1 cellular context compared by ENCODE assay signal in the genomic region with DNA sequence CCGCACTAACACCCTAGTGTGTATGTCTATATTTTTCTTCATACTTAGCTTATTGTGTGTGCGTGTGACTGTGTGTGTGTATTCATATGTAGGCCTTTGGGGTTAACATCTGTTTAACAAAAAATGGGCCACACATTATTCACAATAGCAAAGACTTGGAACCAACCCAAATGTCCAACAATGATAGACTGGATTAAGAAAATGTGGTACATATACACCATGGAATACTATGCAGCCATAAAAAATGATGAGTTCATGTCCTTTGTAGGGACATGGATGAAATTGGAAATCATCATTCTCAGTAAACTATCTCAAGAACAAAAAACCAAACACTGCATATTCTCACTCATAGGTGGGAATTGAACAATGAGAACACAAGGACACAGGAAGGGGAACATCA. TPM values are rescaled to one million over a fixed set of nuclear protein-coding genes. Genes with fewer than 3 reads are reported as not detected.
"Had no signal": no experiment of that assay in that cellular context is flagged by ENCODE, and none has a peak within 500 bp of the region (broad histone marks: within the 10 kb centered on the region; RNA-seq: fewer than 3 reads in every experiment).

No MANE protein-coding gene starts in this region.

RNA-seq across cellular contexts. Expression of a gene that starts 25.8 kb away (rescaled TPM):
- polyA plus RNA-seq: GM12878 had no signal

RNA-seq across cellular contexts. Expression of a gene that starts 50.4 kb away (rescaled TPM):
- total RNA-seq: GM12878 had no signal
- polyA plus RNA-seq: GM12878 had no signal
